In the genomic region with DNA sequence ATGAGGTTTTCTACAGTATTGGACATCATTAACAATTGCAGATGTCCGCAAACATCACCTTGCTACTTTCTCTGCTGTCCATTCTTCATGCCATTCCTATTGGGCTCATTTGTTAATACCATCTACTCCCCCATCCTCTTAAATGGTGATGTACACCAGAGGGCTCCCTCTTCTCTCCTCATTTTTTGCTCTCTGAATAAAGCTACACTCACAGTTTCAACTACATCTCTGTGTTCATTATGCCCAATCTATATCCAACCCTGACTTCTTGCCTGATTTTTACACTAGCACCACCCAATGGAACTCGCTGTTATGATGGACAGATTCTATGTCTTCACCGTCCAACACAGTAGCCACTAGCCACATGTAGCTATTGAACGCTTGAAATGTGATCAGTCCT, we compare ENCODE assay signal across 17 cellular contexts.
"Had no signal": no experiment of that assay in that cellular context is flagged by ENCODE, and none has a peak within 500 bp of the region (broad histone marks: within the 10 kb centered on the region; RNA-seq: fewer than 3 reads in every experiment).

No MANE protein-coding gene starts in this region.

- H3K4me1 ChIP-seq: right lobe of liver had no signal

- H3K36me3 ChIP-seq: left lung, neural progenitor cell, ovary, right lobe of liver had no signal

- H3K9me3 ChIP-seq: ovary, right lobe of liver had no signal

- ATAC-seq: activated CD4-positive, CD25-positive, alpha-beta regulatory T cell treated with anti-CD3 and anti-CD28 coated beads, Interleukin-2, amount 50 U/mL, for 24 hours; left lung; right lobe of liver; stimulated activated naive CD8-positive, alpha-beta T cell treated with anti-CD3 and anti-CD28 coated beads, Interleukin-15, Interleukin-2, amounts not matched to agents 100 U/mL and 50 U/mL, for 24 hours had no signal

- H3K4me3 ChIP-seq: dorsolateral prefrontal cortex, hepatocyte, left lung, neural progenitor cell, ovary, right lobe of liver, smooth muscle cell had no signal

- H3K4me2 ChIP-seq: hepatocyte, neural progenitor cell, smooth muscle cell had no signal

- H3K27me3 ChIP-seq: hepatocyte, left lung, neural progenitor cell, ovary, right lobe of liver had no signal

- DNase-seq: activated CD4-positive, alpha-beta T cell treated with anti-CD3 and anti-CD28 coated beads, Interleukin-2, amount 50 U/mL, for 48 hours; activated naive CD4-positive, alpha-beta T cell treated with anti-CD3 and anti-CD28 coated beads, Interleukin-2, amount 10 ng/mL, durations not matched to agents 7 days and 5 days; activated T-cell treated with anti-CD3 and anti-CD28 coated beads, Interleukin-2, amount 50 U/mL, for 24 hours; dorsolateral prefrontal cortex; endodermal cell; erythroblast; kidney; left lung; naive B cell; ovary; right lobe of liver; stimulated activated naive CD8-positive, alpha-beta T cell treated with anti-CD3 and anti-CD28 coated beads, Interleukin-15, Interleukin-2, amounts not matched to agents 100 U/mL and 50 U/mL, for 24 hours; trophoblast cell had no signal

- H3K27ac ChIP-seq: dorsolateral prefrontal cortex, hepatocyte, left lung, neural progenitor cell, ovary, right lobe of liver had no signal

- H2AFZ ChIP-seq: hepatocyte, neural progenitor cell had no signal

- H3K79me2 ChIP-seq: hepatocyte had no signal

- H3K9ac ChIP-seq: neural progenitor cell had no signal
